In the genomic region with DNA sequence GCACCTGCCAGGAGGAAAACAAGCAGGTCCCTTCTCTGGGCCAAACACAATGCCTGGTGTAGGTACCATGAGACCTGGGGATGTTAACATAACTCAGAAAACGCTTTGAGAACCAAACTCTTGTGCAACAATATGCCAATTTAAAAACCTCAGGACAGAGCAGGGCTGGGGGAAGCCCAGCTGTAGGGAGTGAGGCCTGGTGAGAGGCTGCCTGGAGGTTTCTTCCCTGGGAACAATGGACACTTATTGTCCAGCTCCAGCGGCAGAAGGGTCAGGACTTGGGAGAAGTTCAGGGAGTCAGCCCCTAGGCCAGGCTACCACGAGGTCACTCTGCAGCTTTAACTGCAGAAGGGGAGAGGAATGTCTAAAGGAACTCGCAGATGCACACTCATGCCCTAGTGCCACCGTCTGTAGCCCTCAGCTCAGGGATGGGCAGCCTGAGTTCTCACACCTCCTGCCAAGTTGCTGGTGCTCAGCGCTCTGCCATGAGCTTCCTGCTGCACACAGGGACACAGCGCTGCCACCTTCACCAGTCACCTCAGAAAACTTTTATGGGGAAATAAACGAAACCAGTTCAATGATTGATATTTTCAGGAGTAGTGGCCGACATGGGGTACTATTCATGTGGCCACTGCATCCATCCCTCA, we compare ENCODE assay signal across 2 cellular contexts.
A peak's percentile ranks its signal among the peaks of the same experiment; 100 is the strongest.
TF ChIP-seq lines count a peak whose summit lies in the region.

No MANE protein-coding gene starts in this region.

TF ChIP-seq in GM12878, 131 proteins besides CTCF, POLR2A, EP300 and RAD21:
- TF ChIP-seq MTA3 (IDR thresholded peaks at IDR 0.05; ENCODE audit: borderline replicate concordance, low read length), result no peak

TF ChIP-seq in HepG2, 621 proteins besides CTCF, POLR2A, EP300 and RAD21:
- TF ChIP-seq, protein P1, sequence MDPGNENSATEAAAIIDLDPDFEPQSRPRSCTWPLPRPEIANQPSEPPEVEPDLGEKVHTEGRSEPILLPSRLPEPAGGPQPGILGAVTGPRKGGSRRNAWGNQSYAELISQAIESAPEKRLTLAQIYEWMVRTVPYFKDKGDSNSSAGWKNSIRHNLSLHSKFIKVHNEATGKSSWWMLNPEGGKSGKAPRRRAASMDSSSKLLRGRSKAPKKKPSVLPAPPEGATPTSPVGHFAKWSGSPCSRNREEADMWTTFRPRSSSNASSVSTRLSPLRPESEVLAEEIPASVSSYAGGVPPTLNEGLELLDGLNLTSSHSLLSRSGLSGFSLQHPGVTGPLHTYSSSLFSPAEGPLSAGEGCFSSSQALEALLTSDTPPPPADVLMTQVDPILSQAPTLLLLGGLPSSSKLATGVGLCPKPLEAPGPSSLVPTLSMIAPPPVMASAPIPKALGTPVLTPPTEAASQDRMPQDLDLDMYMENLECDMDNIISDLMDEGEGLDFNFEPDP (CRISPR knock-in tag; conservative IDR thresholded peaks at IDR 0.05), result 0 out of 2 replicates have a peak, but pooled peaks have one; percentile 18
- TF ChIP-seq, protein P2, sequence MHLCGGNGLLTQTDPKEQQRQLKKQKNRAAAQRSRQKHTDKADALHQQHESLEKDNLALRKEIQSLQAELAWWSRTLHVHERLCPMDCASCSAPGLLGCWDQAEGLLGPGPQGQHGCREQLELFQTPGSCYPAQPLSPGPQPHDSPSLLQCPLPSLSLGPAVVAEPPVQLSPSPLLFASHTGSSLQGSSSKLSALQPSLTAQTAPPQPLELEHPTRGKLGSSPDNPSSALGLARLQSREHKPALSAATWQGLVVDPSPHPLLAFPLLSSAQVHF (CRISPR knock-in tag; IDR thresholded peaks at IDR 0.05), result no peak
- TF ChIP-seq RORA (CRISPR knock-in tag; IDR thresholded peaks at IDR 0.05) (no peak), RARG (CRISPR knock-in tag; IDR thresholded peaks at IDR 0.05; ENCODE audit: low read depth) (no peak), ZBTB1 (CRISPR knock-in tag; IDR thresholded peaks at IDR 0.05; ENCODE audit: borderline replicate concordance) (no peak), CEBPB (IDR thresholded peaks at IDR 0.05; ENCODE audit: borderline replicate concordance, low read depth, low read length) (peak; percentile 25; the same call in 1 of the 2 replicates), ZNF569 (CRISPR knock-in tag; IDR thresholded peaks at IDR 0.05; ENCODE audit: borderline replicate concordance) (no peak)
